19 cellular contexts compared by ENCODE assay signal in the genomic region with DNA sequence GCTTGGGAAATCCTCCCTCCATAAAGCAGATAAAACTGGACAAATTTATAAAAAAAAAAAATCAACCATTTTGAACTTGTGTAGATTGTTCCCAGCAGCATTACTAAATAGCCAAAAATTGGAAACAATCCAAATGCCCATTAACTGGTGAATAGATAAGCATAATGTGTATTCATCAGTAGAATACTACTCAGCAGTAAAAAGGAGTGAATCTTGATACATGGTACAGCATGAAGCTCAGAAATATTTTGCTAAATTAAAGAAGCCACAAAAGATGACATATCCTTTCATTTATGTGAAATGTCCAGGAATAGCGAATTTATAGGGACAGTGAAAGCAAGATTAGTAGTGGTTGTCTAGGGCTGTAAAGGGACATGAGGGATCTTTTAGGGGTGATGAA. TPM values are rescaled to one million over a fixed set of nuclear protein-coding genes. Genes with fewer than 3 reads are reported as not detected.
A peak's percentile ranks its signal among the peaks of the same experiment; 100 is the strongest.
DNase-seq lines count a peak whose midpoint lies in the region; ATAC-seq and TF ChIP-seq lines count a peak whose summit lies in the region.
"Had no signal": no experiment of that assay in that cellular context is flagged by ENCODE, and none has a peak within 500 bp of the region (broad histone marks: within the 10 kb centered on the region; RNA-seq: fewer than 3 reads in every experiment).

No MANE protein-coding gene starts in this region.

- peaks cover 13% of the 10 kb centered on the region for H3K36me3 Mint-ChIP-seq in T-cell

- no peak overlapping the region for H3K27ac ChIP-seq in SK-N-SH (ENCODE audit: low read depth in 2 of 2, low read length in 1 of 2)
- H3K27ac ChIP-seq: 22Rv1, A549, C4-2B had no signal

- H3K9me3 Mint-ChIP-seq in T-cell = no peaks in the 10 kb centered on the region
- H3K9me3 Mint-ChIP-seq: CD4-positive, alpha-beta T cell had no signal

- TF ChIP-seq EP300 in SK-N-SH (IDR thresholded peaks at IDR 0.05; ENCODE audit: borderline replicate concordance in 1 of 2, low read depth in 1 of 2, low read length in 1 of 2) = no peak

- H3K79me2 ChIP-seq in SK-N-SH (ENCODE audit: insufficient read depth) = peaks cover 4% of the 10 kb centered on the region

- ATAC-seq in SK-N-SH treated with all-trans-retinoic acid at 6 μM for 48 hours = no peak
- no peak for ATAC-seq in T-cell (replicated peaks in 1 of 4)
- ATAC-seq: A549, HCT116 had no signal

- H3K4me1 Mint-ChIP-seq in T-cell = peaks cover 20 to 23% (median 23%) of the 10 kb centered on the region in 3 donors

- H3K4me1 ChIP-seq in SK-N-SH (ENCODE audit: control insufficient read depth in 1 of 2, insufficient read depth in 2 of 2, low read depth in 1 of 2, low read length in 1 of 2) = peaks cover 0 to 10% of the 10 kb centered on the region in 2 experiments
- H3K4me1 ChIP-seq: Caco-2 had no signal

- no peaks in the 10 kb centered on the region for H3K27me3 Mint-ChIP-seq in T-cell
- H3K27me3 Mint-ChIP-seq: CD4-positive, alpha-beta T cell had no signal

- CTCF ChIA-PET in SK-N-SH (lab: Yijun Ruan, JAX) (interaction anchor here (1.1 to 1.5 kb wide), 2 partner anchors 13 to 51 kb away, joined by 3 read pairs; no protein-coding TSS in a partner anchor), T-cell (lab: Charles Lee) (interaction anchor here (0.5 to 0.9 kb wide), 3 partner anchors 20 to 1358 kb away, joined by 3 read pairs; a partner anchor contains a TSS)

- no peak for TF ChIP-seq RAD21 in SK-N-SH (IDR thresholded peaks at IDR 0.05; ENCODE audit: low read length)

- no peaks in the 10 kb centered on the region for H4K20me1 ChIP-seq in SK-N-SH (ENCODE audit: insufficient read depth)

- POLR2A ChIA-PET in SK-N-SH (lab: Yijun Ruan, JAX) (no interaction called here), T-cell (lab: Charles Lee) (no interaction called here)

- no peaks in the 10 kb centered on the region for H3K9me2 ChIP-seq in SK-N-SH

- no peak overlapping the region for H3K4me3 Mint-ChIP-seq in T-cell
- H3K4me3 Mint-ChIP-seq: CD4-positive, alpha-beta T cell had no signal

- H3K9me3 ChIP-seq in SK-N-SH = no peaks in the 10 kb centered on the region
- H3K9me3 ChIP-seq: A549, Caco-2 had no signal

- no peak for TF ChIP-seq CTCF in SK-N-SH (IDR thresholded peaks at IDR 0.05)

- no peaks in the 10 kb centered on the region for H3K27me3 ChIP-seq in SK-N-SH (ENCODE audit: insufficient read depth)

- H3K9ac ChIP-seq in SK-N-SH = no peak overlapping the region

- H3F3A ChIP-seq in SK-N-SH (replicated peaks; ENCODE audit: insufficient read depth) = peaks cover 6% of the 10 kb centered on the region

- DNase-seq in DMS 273 (lab: John Stamatoyannopoulos, UW; ENCODE audit: unreplicated experiment) (peak; percentile 49), DMS 273 treated with DMSO at 0.1 percent for 48 hours (lab: John Stamatoyannopoulos, UW) (no peak), SK-N-SH (no peak), amniotic epithelial cell (ENCODE audit: low read depth) (peak; percentile 33), T-cell (no peak), NCI-H345 (lab: John Stamatoyannopoulos, UW) (no peak), NCI-H2227 treated with DMSO at 0.1 percent for 48 hours (lab: John Stamatoyannopoulos, UW) (no peak)
- DNase-seq: AML-193; Caco-2; CD4-positive, alpha-beta T cell; DMS79 treated with DMSO at 0.1 percent for 48 hours; GF-D8; GOT3; H7 had no signal

- WGBS in SK-N-SH (ENCODE audit: low lambda C conversion rate) = 97% methylated on average over 1 of the region's 1 CpG

- peaks cover 0 to 5% of the 10 kb centered on the region in 2 experiments for H3K36me3 ChIP-seq in SK-N-SH (replicated peaks in 1 of 2; ENCODE audit: control insufficient read depth in 1 of 2, insufficient read depth in 2 of 2, low read length in 1 of 2)

- no peak overlapping the region for H3K4me2 ChIP-seq in SK-N-SH
- H3K4me2 ChIP-seq: A549 had no signal

- H2AFZ ChIP-seq in SK-N-SH (ENCODE audit: low read depth) = no peak overlapping the region

- H3K27ac Mint-ChIP-seq in T-cell = no peak overlapping the region
- H3K27ac Mint-ChIP-seq: CD4-positive, alpha-beta T cell had no signal

- H3K4me3 ChIP-seq in SK-N-SH (ENCODE audit: low read depth in 2 of 2, low read length in 1 of 2) = no peak overlapping the region
- H3K4me3 ChIP-seq: A549 had no signal

TF ChIP-seq in SK-N-SH treated with all-trans-retinoic acid at 6 μM for 48 hours, 23 proteins besides CTCF, POLR2A, EP300 and RAD21:
- peak; percentile 16; the same call in 1 of the 2 replicates for TF ChIP-seq ISL1 (CRISPR knock-in tag; IDR thresholded peaks at IDR 0.05)
- TF ChIP-seq ZNF565 (CRISPR knock-in tag; conservative IDR thresholded peaks at IDR 0.05; ENCODE audit: low read depth) = no peak
TF ChIP-seq in SK-N-SH treated with all-trans-retinoic acid at 6 μM for 48 hours: peak in this region for 1.

TF ChIP-seq in SK-N-SH, 30 proteins besides CTCF, POLR2A, EP300 and RAD21:
- TF ChIP-seq, protein P1, sequence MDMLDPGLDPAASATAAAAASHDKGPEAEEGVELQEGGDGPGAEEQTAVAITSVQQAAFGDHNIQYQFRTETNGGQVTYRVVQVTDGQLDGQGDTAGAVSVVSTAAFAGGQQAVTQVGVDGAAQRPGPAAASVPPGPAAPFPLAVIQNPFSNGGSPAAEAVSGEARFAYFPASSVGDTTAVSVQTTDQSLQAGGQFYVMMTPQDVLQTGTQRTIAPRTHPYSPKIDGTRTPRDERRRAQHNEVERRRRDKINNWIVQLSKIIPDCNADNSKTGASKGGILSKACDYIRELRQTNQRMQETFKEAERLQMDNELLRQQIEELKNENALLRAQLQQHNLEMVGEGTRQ (IDR thresholded peaks at IDR 0.05; ENCODE audit: borderline replicate concordance, low read depth, low read length) = no peak
- TF ChIP-seq TAF1 (IDR thresholded peaks at IDR 0.05; ENCODE audit: borderline replicate concordance, low read depth, low read length) (no peak), TCF12 (IDR thresholded peaks at IDR 0.05) (no peak), POLR2AphosphoS5 (IDR thresholded peaks at IDR 0.05; ENCODE audit: low read depth, low read length) (no peak), MEF2A (IDR thresholded peaks at IDR 0.05; ENCODE audit: borderline replicate concordance, low read depth) (no peak), NRF1 (IDR thresholded peaks at IDR 0.05; ENCODE audit: low read depth, low read length) (no peak), YY1 (IDR thresholded peaks at IDR 0.05; ENCODE audit: low read depth) (no peak), SMC3 (IDR thresholded peaks at IDR 0.05; ENCODE audit: low read depth, low read length) (no peak), ELF1 (IDR thresholded peaks at IDR 0.05) (no peak), RFX5 (IDR thresholded peaks at IDR 0.05; ENCODE audit: low read length) (no peak), RCOR1 (IDR thresholded peaks at IDR 0.05; ENCODE audit: low read length) (no peak)
- TF ChIP-seq, protein P2, sequence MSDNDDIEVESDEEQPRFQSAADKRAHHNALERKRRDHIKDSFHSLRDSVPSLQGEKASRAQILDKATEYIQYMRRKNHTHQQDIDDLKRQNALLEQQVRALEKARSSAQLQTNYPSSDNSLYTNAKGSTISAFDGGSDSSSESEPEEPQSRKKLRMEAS (IDR thresholded peaks at IDR 0.05; ENCODE audit: low read depth) = no peak

RNA-seq across cellular contexts. Expression of a gene that starts 59.3 kb away (rescaled TPM):
- 11.0 and 11.7 TPM in 2 replicates for polyA plus RNA-seq in SK-N-SH (2012; rRNA removed)
- 6.2 and 9.3 TPM in 2 replicates for polyA plus RNA-seq in SK-N-SH (2012; cell fraction: cytosol; rRNA removed)
- polyA plus RNA-seq in SK-N-SH (2012; cell fraction: nucleus; rRNA removed) = 34.3 and 42.2 TPM in 2 replicates
- 10 to 100 TPM; 25.2 to 34.2 (median 31.0) TPM for total RNA-seq in T-cell

Comparison
In these comparisons a context has a peak if more than half of its experiments do, and no peak if none do; other contexts are left out.
1. DNase-seq: peak in DMS 273 (single experiment) and amniotic epithelial cell (single experiment); none in DMS 273 treated with DMSO at 0.1 percent for 48 hours (single experiment), SK-N-SH (single experiment), T-cell (0 of 34), NCI-H345 (single experiment) and NCI-H2227 treated with DMSO at 0.1 percent for 48 hours (single experiment).